In the genomic region with DNA sequence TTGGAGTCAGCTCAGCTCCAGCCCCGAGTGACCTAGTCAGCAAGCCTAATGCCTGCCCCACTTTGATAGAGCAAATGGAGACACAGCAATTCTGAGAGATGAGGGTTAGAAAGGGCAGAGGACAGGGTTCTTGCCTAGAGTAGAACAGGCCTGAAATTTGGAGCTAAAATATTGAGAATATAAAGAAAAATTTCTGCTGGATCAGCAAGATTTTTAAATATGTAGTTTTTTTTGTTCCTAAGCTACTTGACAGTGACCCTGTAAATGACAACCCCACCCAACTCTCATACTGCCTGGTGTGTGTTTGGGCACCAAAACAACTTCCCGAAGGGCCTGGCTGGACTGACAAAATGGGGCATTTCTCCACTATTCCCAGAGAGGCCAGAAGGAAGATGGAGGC, we compare ENCODE assay signal across 2 cellular contexts.
TF ChIP-seq lines count a peak whose summit lies in the region.

No MANE protein-coding gene starts in this region.

TF ChIP-seq in IMR-90, 13 proteins besides CTCF, POLR2A, EP300 and RAD21 (continued from another document):
- TF ChIP-seq, protein P1, sequence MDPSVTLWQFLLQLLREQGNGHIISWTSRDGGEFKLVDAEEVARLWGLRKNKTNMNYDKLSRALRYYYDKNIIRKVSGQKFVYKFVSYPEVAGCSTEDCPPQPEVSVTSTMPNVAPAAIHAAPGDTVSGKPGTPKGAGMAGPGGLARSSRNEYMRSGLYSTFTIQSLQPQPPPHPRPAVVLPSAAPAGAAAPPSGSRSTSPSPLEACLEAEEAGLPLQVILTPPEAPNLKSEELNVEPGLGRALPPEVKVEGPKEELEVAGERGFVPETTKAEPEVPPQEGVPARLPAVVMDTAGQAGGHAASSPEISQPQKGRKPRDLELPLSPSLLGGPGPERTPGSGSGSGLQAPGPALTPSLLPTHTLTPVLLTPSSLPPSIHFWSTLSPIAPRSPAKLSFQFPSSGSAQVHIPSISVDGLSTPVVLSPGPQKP (IDR thresholded peaks at IDR 0.05; ENCODE audit: borderline replicate concordance, low read depth, low read length), result no peak
- no peak for TF ChIP-seq BHLHE40 (IDR thresholded peaks at IDR 0.05; ENCODE audit: low read depth, low read length)

TF ChIP-seq in SK-N-SH treated with all-trans-retinoic acid at 6 μM for 48 hours, 23 proteins besides CTCF, POLR2A, EP300 and RAD21 (continued from another document):
- TF ChIP-seq, protein P2, sequence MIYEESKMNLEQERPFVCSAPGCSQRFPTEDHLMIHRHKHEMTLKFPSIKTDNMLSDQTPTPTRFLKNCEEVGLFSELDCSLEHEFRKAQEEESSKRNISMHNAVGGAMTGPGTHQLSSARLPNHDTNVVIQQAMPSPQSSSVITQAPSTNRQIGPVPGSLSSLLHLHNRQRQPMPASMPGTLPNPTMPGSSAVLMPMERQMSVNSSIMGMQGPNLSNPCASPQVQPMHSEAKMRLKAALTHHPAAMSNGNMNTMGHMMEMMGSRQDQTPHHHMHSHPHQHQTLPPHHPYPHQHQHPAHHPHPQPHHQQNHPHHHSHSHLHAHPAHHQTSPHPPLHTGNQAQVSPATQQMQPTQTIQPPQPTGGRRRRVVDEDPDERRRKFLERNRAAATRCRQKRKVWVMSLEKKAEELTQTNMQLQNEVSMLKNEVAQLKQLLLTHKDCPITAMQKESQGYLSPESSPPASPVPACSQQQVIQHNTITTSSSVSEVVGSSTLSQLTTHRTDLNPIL (CRISPR knock-in tag; IDR thresholded peaks at IDR 0.05; ENCODE audit: low read depth), result no peak
- TF ChIP-seq ZNF70 (CRISPR knock-in tag; IDR thresholded peaks at IDR 0.05), result no peak
- no peak for TF ChIP-seq GLIS3 (CRISPR knock-in tag; IDR thresholded peaks at IDR 0.05)
